ENCODE assay signal across 11 cellular contexts in genomic region chr9:3906437-3907213, GRCh38.
DNase-seq lines count a peak whose midpoint lies in the region; ATAC-seq, FAIRE-seq and TF ChIP-seq lines count a peak whose summit lies in the region.
"Had no signal": no experiment of that assay in that cellular context is flagged by ENCODE, and none has a peak within 500 bp of the region (broad histone marks: within the 10 kb centered on the region; RNA-seq: fewer than 3 reads in every experiment).

No MANE protein-coding gene starts in this region.

- intact Hi-C loops in pancreas (cut with DNase I) = no loop called here

- H3K27ac ChIP-seq in RWPE2 (ENCODE audit: poor library complexity, severe bottlenecking) = peak overlapping the region; percentile 27
- no peak overlapping the region for H3K27ac ChIP-seq in pancreas
- H3K27ac ChIP-seq: KMS-11, Peyer's patch had no signal

- 86 to 88% methylated on average over 13 of the region's 13 CpGs for WGBS in pancreas, 2 donors

- H3K9me3 ChIP-seq in RWPE2 (ENCODE audit: severe bottlenecking) = no peaks in the 10 kb centered on the region
- no peaks in the 10 kb centered on the region for H3K9me3 ChIP-seq in pancreas
- H3K9me3 ChIP-seq: Peyer's patch had no signal

- FAIRE-seq in pancreas (lab: Jason Lieb, UNC) = no peak

- no peak for TF ChIP-seq CTCF in RWPE2 (IDR thresholded peaks at IDR 0.05; ENCODE audit: poor library complexity, severe bottlenecking)
- TF ChIP-seq CTCF in pancreas (IDR thresholded peaks at IDR 0.05) = no peak

- H3K4me3 ChIP-seq in RWPE2 (ENCODE audit: severe bottlenecking) (no peak overlapping the region), pancreas (no peak overlapping the region)
- H3K4me3 ChIP-seq: Peyer's patch had no signal

- peak; percentile 64 for DNase-seq in GM04503 (ENCODE audit: low read depth)
- DNase-seq in RWPE2 (ENCODE audit: low spot score) = peak; percentile 48
- peak; percentile 79 for DNase-seq in fibroblast of peridontal ligament (ENCODE audit: extremely low read depth)
- no peak for DNase-seq in pancreas
- DNase-seq in NCI-H2227 (lab: John Stamatoyannopoulos, UW; ENCODE audit: unreplicated experiment) = no peak
- DNase-seq in HuH-7.5 (ENCODE audit: low spot score) = no peak
- DNase-seq in central memory CD4-positive, alpha-beta T cell = no peak
- DNase-seq: effector memory CD4-positive, alpha-beta T cell; Peyer's patch had no signal

- H3K36me3 ChIP-seq in RWPE2 (ENCODE audit: low read depth) (no peaks in the 10 kb centered on the region), pancreas (no peaks in the 10 kb centered on the region)
- H3K36me3 ChIP-seq: Peyer's patch had no signal

- peaks cover 11% of the 10 kb centered on the region for H3K4me1 ChIP-seq in RWPE2 (ENCODE audit: insufficient read depth, poor library complexity, severe bottlenecking)
- H3K4me1 ChIP-seq in pancreas = no peaks in the 10 kb centered on the region
- H3K4me1 ChIP-seq: Peyer's patch had no signal

- H3K27me3 ChIP-seq in RWPE2 (ENCODE audit: insufficient read depth, poor library complexity, severe bottlenecking) (no peaks in the 10 kb centered on the region), pancreas (no peaks in the 10 kb centered on the region)
- H3K27me3 ChIP-seq: Peyer's patch had no signal

- ATAC-seq in RWPE2 (ENCODE audit: low read depth) (peak; percentile 100), pancreas (peak in 3 of 4 donors; percentile 36 to 64 (median 63)), GM19328 (IDR thresholded peaks at IDR 0.05; ENCODE audit: unreplicated experiment) (no peak)

Comparison
In these comparisons a context has a peak if more than half of its experiments do, and no peak if none do; other contexts are left out.
1. DNase-seq: peak in GM04503 (single experiment), RWPE2 (single experiment) and fibroblast of peridontal ligament (single experiment); none in pancreas (0 of 6), NCI-H2227 (single experiment), HuH-7.5 (single experiment) and central memory CD4-positive, alpha-beta T cell (single experiment).